ENCODE assay signal across 9 cellular contexts in the genomic region with DNA sequence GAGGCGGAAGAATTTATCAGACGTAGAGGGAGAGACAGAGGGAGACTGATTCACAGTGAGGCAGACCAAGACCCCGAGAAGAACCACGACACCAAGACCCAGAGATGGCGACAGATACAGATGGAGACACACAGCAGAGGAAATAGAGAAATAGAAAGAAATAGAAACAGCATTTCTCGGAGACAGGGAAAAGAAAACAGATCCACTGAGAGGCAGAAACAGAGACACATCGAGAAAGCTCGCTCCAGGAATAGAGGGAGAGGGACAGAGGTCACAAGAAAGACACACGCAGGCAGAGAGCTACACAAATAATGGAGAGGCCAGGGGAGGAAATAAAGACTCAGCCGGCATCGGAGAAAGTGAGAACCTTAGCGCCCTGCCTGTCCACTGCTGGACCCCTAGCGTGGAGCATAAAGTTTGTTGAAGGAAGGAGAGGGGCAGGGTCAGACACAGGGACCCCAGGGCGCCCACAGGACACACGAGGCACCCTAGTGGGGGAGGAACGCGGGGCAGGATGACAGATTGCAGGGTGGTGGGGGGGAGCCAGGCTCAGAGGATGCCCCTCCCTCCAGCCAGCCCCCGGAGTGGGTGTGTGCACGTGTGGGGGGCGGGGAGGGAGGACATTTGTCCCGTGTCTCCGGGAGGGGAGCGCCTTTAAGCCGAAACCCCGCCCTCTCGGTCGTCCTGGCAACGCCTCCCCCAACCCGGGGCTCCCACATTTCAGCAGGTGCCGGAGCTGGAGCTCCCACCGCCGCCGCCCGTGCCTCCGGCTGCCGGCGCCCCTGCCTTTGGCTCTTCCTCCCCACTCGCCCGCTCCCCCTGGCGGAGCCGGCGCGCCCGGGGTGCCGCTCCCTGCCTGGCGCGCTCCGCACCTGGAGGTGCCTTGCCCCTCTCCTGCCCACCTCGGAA. TPM values are rescaled to one million over a fixed set of nuclear protein-coding genes. Genes with fewer than 3 reads are reported as not detected.
DNase-seq lines count a peak whose midpoint lies in the region; ATAC-seq and TF ChIP-seq lines count a peak whose summit lies in the region.
"Had no signal": no experiment of that assay in that cellular context is flagged by ENCODE, and none has a peak within 500 bp of the region (broad histone marks: within the 10 kb centered on the region; RNA-seq: fewer than 3 reads in every experiment).

A gene (plus strand): TSS at position 716 of the 909 bp plus-strand sequence. CDS start 298 bp downstream, outside the sequence.

- H3K9me3 ChIP-seq in breast epithelium: no peaks in the 10 kb centered on the region

- peak in 1 of 3 donors; percentile 32 for TF ChIP-seq CTCF in breast epithelium (IDR thresholded peaks at IDR 0.05)

- H3K9me3 Mint-ChIP-seq in T-helper 1 cell treated with Interleukin-12 subunit alpha and Interleukin-12 subunit beta and Interleukin-4 antibody, amounts not matched to agents 30 μg/mL and 1 μg/mL, for 36 hours: no peaks in the 10 kb centered on the region
- H3K9me3 Mint-ChIP-seq: dendritic cell treated with granulocyte-macrophage colony-stimulating factor and Interleukin-4, amounts not matched to agents 40 ng/mL and 50 ng/mL, for 4 days had no signal

- no peak for TF ChIP-seq POLR2A in breast epithelium (IDR thresholded peaks at IDR 0.05)

- peak; percentile 85 for DNase-seq in activated effector memory CD4-positive, alpha-beta T cell treated with anti-CD3 and anti-CD28 coated beads, Interleukin-2, amount 50 U/mL, for 16 hours
- DNase-seq in activated effector memory CD4-positive, alpha-beta T cell treated with Interleukin-2 at 50 U/mL for 16 hours: no peak
- DNase-seq in breast epithelium (ENCODE audit: low spot score in 2 of 2): no peak
- no peak for DNase-seq in left lobe of liver (ENCODE audit: low spot score)
- peak; percentile 26 to 52 for DNase-seq in stimulated activated CD8-positive, alpha-beta memory T cell treated with anti-CD3 and anti-CD28 coated beads, Interleukin-7, amount 100 ng/mL, for 4 hours (ENCODE audit: low read depth in 2 of 2)
- no peak for DNase-seq in pons (ENCODE audit: low spot score)
- no peak for DNase-seq in superior temporal gyrus (ENCODE audit: extremely low spot score)

- ATAC-seq in left lobe of liver: peak; percentile 49

- peaks cover 0 to 42% of the 10 kb centered on the region in 2 donors for H3K27me3 ChIP-seq in breast epithelium

- H3K4me3 Mint-ChIP-seq in T-helper 1 cell treated with Interleukin-12 subunit alpha and Interleukin-12 subunit beta and Interleukin-4 antibody, amounts not matched to agents 30 μg/mL and 1 μg/mL, for 36 hours: peak within 1 kb of the TSS; percentile 53
- H3K4me3 Mint-ChIP-seq: dendritic cell treated with granulocyte-macrophage colony-stimulating factor and Interleukin-4, amounts not matched to agents 40 ng/mL and 50 ng/mL, for 4 days had no signal

- peaks cover 0 to 9% of the 10 kb centered on the region in 2 donors for H3K4me1 ChIP-seq in breast epithelium

- H3K27ac ChIP-seq in breast epithelium: no peak within 1 kb of the TSS

- peaks cover 8% of the 10 kb centered on the region for H3K36me3 Mint-ChIP-seq in T-helper 1 cell treated with Interleukin-12 subunit alpha and Interleukin-12 subunit beta and Interleukin-4 antibody, amounts not matched to agents 30 μg/mL and 1 μg/mL, for 36 hours (ENCODE audit: low read depth)

- H3K4me1 Mint-ChIP-seq in T-helper 1 cell treated with Interleukin-12 subunit alpha and Interleukin-12 subunit beta and Interleukin-4 antibody, amounts not matched to agents 30 μg/mL and 1 μg/mL, for 36 hours (ENCODE audit: low read depth): peaks cover 12% of the 10 kb centered on the region

- intact Hi-C loops in breast epithelium (cut with DNase I; ENCODE audit: low total_unique reads): loop anchor here (5.0 to 10.0 kb wide), 2 partner anchors 484 to 593 kb away; a partner anchor contains a TSS

- no peak within 1 kb of the TSS for H3K27ac Mint-ChIP-seq in T-helper 1 cell treated with Interleukin-12 subunit alpha and Interleukin-12 subunit beta and Interleukin-4 antibody, amounts not matched to agents 30 μg/mL and 1 μg/mL, for 36 hours
- H3K27ac Mint-ChIP-seq: dendritic cell treated with granulocyte-macrophage colony-stimulating factor and Interleukin-4, amounts not matched to agents 40 ng/mL and 50 ng/mL, for 4 days had no signal

- H3K36me3 ChIP-seq in breast epithelium: no peaks in the 10 kb centered on the region

- peak within 1 kb of the TSS; percentile 13 to 59 (median 39) for H3K4me3 ChIP-seq in breast epithelium

- peaks cover 37% of the 10 kb centered on the region for H3K27me3 Mint-ChIP-seq in T-helper 1 cell treated with Interleukin-12 subunit alpha and Interleukin-12 subunit beta and Interleukin-4 antibody, amounts not matched to agents 30 μg/mL and 1 μg/mL, for 36 hours (ENCODE audit: low read depth)

RNA-seq across cellular contexts. Expression of the gene that starts here (rescaled TPM):
- total RNA-seq in breast epithelium (not detected), left lobe of liver (0.08 TPM)

Comparison
In these comparisons a context has a peak if more than half of its experiments do, and no peak if none do; other contexts are left out.
1. DNase-seq: peak in activated effector memory CD4-positive, alpha-beta T cell treated with anti-CD3 and anti-CD28 coated beads, Interleukin-2, amount 50 U/mL, for 16 hours (single experiment) and stimulated activated CD8-positive, alpha-beta memory T cell treated with anti-CD3 and anti-CD28 coated beads, Interleukin-7, amount 100 ng/mL, for 4 hours (2 of 2); none in activated effector memory CD4-positive, alpha-beta T cell treated with Interleukin-2 at 50 U/mL for 16 hours (single experiment), breast epithelium (0 of 2), left lobe of liver (single experiment), pons (single experiment) and superior temporal gyrus (single experiment).
2. Peak in ATAC-seq in left lobe of liver; RNA of the gene not detected or under 1 TPM.